In genomic region chr16:67964477-67965131, GRCh38 we compare ENCODE assay signal across 2 cellular contexts.
A peak's percentile ranks its signal among the peaks of the same experiment; 100 is the strongest.
TF ChIP-seq lines count a peak whose summit lies in the region.

No MANE protein-coding gene starts in this region.

TF ChIP-seq in HEK293, 187 proteins besides CTCF, POLR2A, EP300 and RAD21:
- TF ChIP-seq ZNF169 (tag by site-specific recombination; IDR thresholded peaks at IDR 0.05): no peak
- TF ChIP-seq ZNF10 (tag by site-specific recombination; IDR thresholded peaks at IDR 0.05): 0 out of 2 replicates have a peak, but pooled peaks have one; percentile 14
- TF ChIP-seq ZNF133 (tag by site-specific recombination; IDR thresholded peaks at IDR 0.05): no peak
- TF ChIP-seq ZIC2 (tag by site-specific recombination; IDR thresholded peaks at IDR 0.05): 0 out of 2 replicates have a peak, but pooled peaks have one; percentile 33
- peak; percentile 77 for TF ChIP-seq PRDM4 (tag by site-specific recombination; IDR thresholded peaks at IDR 0.05)

TF ChIP-seq in H1, 55 proteins besides CTCF, POLR2A, EP300 and RAD21:
- TF ChIP-seq RFX5 (IDR thresholded peaks at IDR 0.05; ENCODE audit: borderline replicate concordance, low read depth, low read length): no peak
- no peak for TF ChIP-seq YY1 (IDR thresholded peaks at IDR 0.05; ENCODE audit: low read depth, low read length)
- no peak for TF ChIP-seq BRCA1 (IDR thresholded peaks at IDR 0.05; ENCODE audit: low read depth, low read length)
- no peak for TF ChIP-seq JUND (IDR thresholded peaks at IDR 0.05; ENCODE audit: low read length)
- TF ChIP-seq CBX5 (IDR thresholded peaks at IDR 0.05; ENCODE audit: low read depth, low read length): no peak
- no peak for TF ChIP-seq CREB1 (IDR thresholded peaks at IDR 0.05)
- no peak for TF ChIP-seq SIRT6 (IDR thresholded peaks at IDR 0.05; ENCODE audit: low read length)
- no peak for TF ChIP-seq SAP30 (IDR thresholded peaks at IDR 0.05; ENCODE audit: insufficient read depth, insufficient replicate concordance, low read length)
TF ChIP-seq in H1: peak in this region for 0.
